ENCODE assay signal across 19 cellular contexts in the genomic region with DNA sequence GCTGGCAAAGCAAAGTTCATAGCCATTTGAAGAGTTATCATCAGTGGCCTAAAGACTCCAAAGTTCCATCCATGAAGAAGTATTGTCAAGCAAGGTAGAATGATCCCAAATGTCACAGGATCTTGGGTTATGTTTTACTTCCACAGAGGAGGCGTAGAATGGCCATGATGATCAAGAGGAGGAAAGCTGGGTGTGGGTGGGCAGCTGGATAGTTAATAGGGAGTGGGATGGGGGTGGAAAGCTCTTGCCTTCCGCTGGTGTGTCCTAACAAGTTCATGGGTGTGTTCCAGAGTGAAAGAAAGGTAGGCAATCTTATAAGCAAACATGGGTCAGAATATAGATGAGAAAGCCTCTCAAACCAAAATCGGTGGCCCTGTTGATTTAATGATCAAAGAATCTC. TPM values are rescaled to one million over a fixed set of nuclear protein-coding genes. Genes with fewer than 3 reads are reported as not detected.
A peak's percentile ranks its signal among the peaks of the same experiment; 100 is the strongest.
DNase-seq lines count a peak whose midpoint lies in the region; ATAC-seq and TF ChIP-seq lines count a peak whose summit lies in the region.
"Had no signal": no experiment of that assay in that cellular context is flagged by ENCODE, and none has a peak within 500 bp of the region (broad histone marks: within the 10 kb centered on the region; RNA-seq: fewer than 3 reads in every experiment).

No MANE protein-coding gene starts in this region.

- H3K4me1 ChIP-seq in heart left ventricle, result peaks cover 0 to 17% (median 5%) of the 10 kb centered on the region in 12 donors
- H3K4me1 ChIP-seq in psoas muscle, result peaks cover 18% of the 10 kb centered on the region
- no peaks in the 10 kb centered on the region for H3K4me1 ChIP-seq in vagina

- H3K27me3 ChIP-seq in heart left ventricle (no peaks in the 10 kb centered on the region), psoas muscle (ENCODE audit: insufficient read depth in 3 of 3, low read length in 2 of 3) (no peaks in the 10 kb centered on the region), vagina (no peaks in the 10 kb centered on the region)
- H3K27me3 ChIP-seq: upper lobe of left lung had no signal

- H3K27ac ChIP-seq in heart left ventricle (peak overlapping the region in 7 of 12 donors; percentile 5 to 69 (median 58)), cingulate gyrus (ENCODE audit: low read depth, low read length) (peak overlapping the region; percentile 97), psoas muscle (peak overlapping the region; percentile 54), vagina (peak overlapping the region; percentile 54)

- peaks cover 0 to 56% (median 28%) of the 10 kb centered on the region in 9 donors for H3K36me3 ChIP-seq in heart left ventricle
- peaks cover 3 to 37% of the 10 kb centered on the region in 2 donors for H3K36me3 ChIP-seq in psoas muscle (ENCODE audit: insufficient read depth in 1 of 2, low read depth in 1 of 2)
- peaks cover 0 to 17% of the 10 kb centered on the region in 2 donors for H3K36me3 ChIP-seq in vagina

- H3K9me3 ChIP-seq in heart left ventricle (no peaks in the 10 kb centered on the region), psoas muscle (no peaks in the 10 kb centered on the region), vagina (no peaks in the 10 kb centered on the region)
- H3K9me3 ChIP-seq: Caco-2, upper lobe of left lung had no signal

- no peak for TF ChIP-seq CTCF in heart left ventricle (IDR thresholded peaks at IDR 0.05)
- no peak for TF ChIP-seq CTCF in psoas muscle (IDR thresholded peaks at IDR 0.05)
- no peak for TF ChIP-seq CTCF in vagina (IDR thresholded peaks at IDR 0.05)
- TF ChIP-seq CTCF in HFFc6 (IDR thresholded peaks at IDR 0.05), result no peak

- H3K27ac Mint-ChIP-seq in HFFc6, result no peak overlapping the region

- H3K36me3 Mint-ChIP-seq in HFFc6 (ENCODE audit: low read depth), result peaks cover 10% of the 10 kb centered on the region

- peaks cover 14% of the 10 kb centered on the region for H3K4me1 Mint-ChIP-seq in HFFc6 (ENCODE audit: low read depth)

- ATAC-seq in heart left ventricle (no peak), Right ventricle myocardium inferior (no peak), psoas muscle (no peak)
- ATAC-seq: Panc1; stimulated activated naive CD8-positive, alpha-beta T cell treated with anti-CD3 and anti-CD28 coated beads, Interleukin-15, Interleukin-2, amounts not matched to agents 100 U/mL and 50 U/mL, for 24 hours had no signal

- H3K4me3 ChIP-seq in heart left ventricle, result no peak overlapping the region
- H3K4me3 ChIP-seq in psoas muscle, result no peak overlapping the region
- H3K4me3 ChIP-seq in vagina, result no peak overlapping the region
- H3K4me3 ChIP-seq: upper lobe of left lung had no signal

- no peak for DNase-seq in heart left ventricle
- no peak for DNase-seq in Right ventricle myocardium inferior (ENCODE audit: missing footprints)
- no peak for DNase-seq in psoas muscle
- no peak for DNase-seq in vagina (ENCODE audit: extremely low spot score in 2 of 2)
- no peak for DNase-seq in activated CD4-positive, alpha-beta T cell treated with anti-CD3 and anti-CD28 coated beads for 48 hours
- no peak for DNase-seq in HFFc6
- no peak for DNase-seq in nucleus accumbens (lab: John Stamatoyannopoulos, UW)
- DNase-seq: ACHN; activated CD4-positive, alpha-beta T cell treated with anti-CD3 and anti-CD28 coated beads for 1 hour; Caco-2; DMS79 treated with DMSO at 0.1 percent for 48 hours; KG1; NCI-H1436; NCI-H510A; NK-92 treated with Interleukin-12 subunit alpha and Interleukin-12 subunit beta, amount 100 ng/mL, for 24 hours; stimulated activated naive CD8-positive, alpha-beta T cell treated with anti-CD3 and anti-CD28 coated beads, Interleukin-15, Interleukin-2, amounts not matched to agents 100 U/mL and 50 U/mL, for 24 hours; upper lobe of left lung had no signal

- H3K9me3 Mint-ChIP-seq in HFFc6, result no peaks in the 10 kb centered on the region

- H3K4me3 Mint-ChIP-seq in HFFc6, result no peak overlapping the region

- WGBS in heart left ventricle, 4 donors, result 95 to 98% (median 96%) methylated on average over 3 of the region's 3 CpGs
- 94 to 99% (median 97%) methylated on average over 3 of the region's 3 CpGs for WGBS in psoas muscle, 3 donors

- TF ChIP-seq POLR2A in heart left ventricle (IDR thresholded peaks at IDR 0.05) (no peak), vagina (IDR thresholded peaks at IDR 0.05) (no peak)

- intact Hi-C loops in heart left ventricle (cut with DNase I), result no loop called here
- intact Hi-C loops in Right ventricle myocardium inferior (cut with DNase I), result no loop called here
- intact Hi-C loops in psoas muscle (cut with DNase I), result no loop called here
- intact Hi-C loops in vagina (cut with DNase I), result no loop called here

- H3K27me3 Mint-ChIP-seq in HFFc6 (ENCODE audit: insufficient read depth), result no peaks in the 10 kb centered on the region; the same call in 1 of the 2 replicates

RNA-seq across cellular contexts. Expression of a gene that starts 38.4 kb away (rescaled TPM):
- 10 to 100 TPM; 10.8 to 20.8 (median 15.0) TPM for total RNA-seq in heart left ventricle
- polyA plus RNA-seq in heart left ventricle, result 10 to 100 TPM; 21.0 to 24.8 TPM
- total RNA-seq in Right ventricle myocardium inferior, result 12.9 TPM
- total RNA-seq in psoas muscle, result 10 to 100 TPM in 3 of 4 donors, 1 to 10 TPM in 1; 9.5 to 15.0 (median 10.6) TPM
- polyA plus RNA-seq in psoas muscle, result 10 to 100 TPM; 16.4 to 34.2 (median 17.1) TPM
- total RNA-seq in vagina, result 12.3 TPM
- 10 to 100 TPM; 22.5 to 28.9 (median 24.9) TPM for total RNA-seq in HFFc6 (2021; fragmentation: NEBNext Ultra II Directional; extraction: Animal tissue kit (Norgen Biotek cat#: 25700))
